ENCODE assay signal across 31 cellular contexts in genomic region chr17:58019521-58019920, GRCh38.
"Had no signal": no experiment of that assay in that cellular context is flagged by ENCODE, and none has a peak within 500 bp of the region (broad histone marks: within the 10 kb centered on the region; RNA-seq: fewer than 3 reads in every experiment).

No MANE protein-coding gene starts in this region.

- H3K27ac ChIP-seq: adrenal gland, body of pancreas, esophagus muscularis mucosa, foreskin keratinocyte, gastrocnemius medialis, heart left ventricle had no signal

- H3K36me3 Mint-ChIP-seq: activated naive CD4-positive, alpha-beta T cell treated with anti-CD3 and anti-CD28 coated beads, Interleukin-2, amount 10 ng/mL, durations not matched to agents 7 days and 5 days had no signal

- H3K27me3 ChIP-seq: adrenal gland, body of pancreas, foreskin keratinocyte, gastrocnemius medialis had no signal

- DNase-seq: activated CD4-positive, alpha-beta memory T cell treated with anti-CD3 and anti-CD28 coated beads, Interleukin-2, amount 10 ng/mL, durations not matched to agents 7 days and 5 days; activated CD4-positive, alpha-beta T cell treated with anti-CD3 and anti-CD28 coated beads for 4 hours; activated CD4-positive, alpha-beta T cell treated with anti-CD3 and anti-CD28 coated beads, Interleukin-2, amount 10 ng/mL, durations not matched to agents 7 days and 5 days; activated CD4-positive, alpha-beta T cell treated with anti-CD3 and anti-CD28 coated beads, Interleukin-2, amount 50 U/mL, for 4 hours; activated CD4-positive, CD25-positive, alpha-beta regulatory T cell; activated CD4-positive, CD25-positive, alpha-beta regulatory T cell treated with anti-CD3 and anti-CD28 coated beads, Interleukin-2, amount 50 U/mL, for 72 hours; activated CD8-positive, alpha-beta memory T cell treated with anti-CD3 and anti-CD28 coated beads, Interleukin-2, amount 50 U/mL, for 48 hours; activated gamma-delta T cell; activated naive CD4-positive, alpha-beta T cell; activated naive CD4-positive, alpha-beta T cell treated with anti-CD3 and anti-CD28 coated beads, Interleukin-2, amount 10 ng/mL, durations not matched to agents 7 days and 5 days; activated naive CD8-positive, alpha-beta T cell treated with anti-CD3 and anti-CD28 coated beads for 36 hours; activated naive CD8-positive, alpha-beta T cell treated with anti-CD3 and anti-CD28 coated beads, Interleukin-2, amount 50 U/mL, for 24 hours; activated T-cell treated with anti-CD3 and anti-CD28 coated beads for 4 hours; activated T-cell treated with anti-CD3 and anti-CD28 coated beads, Interleukin-2, amount 50 U/mL, for 24 hours; activated T-cell treated with anti-CD3 and anti-CD28 coated beads, Interleukin-2, amount 50 U/mL, for 72 hours; adrenal gland; amygdala; aorta; body of pancreas; caudate nucleus; cortex of kidney; dermis blood vessel endothelial cell; effector CD4-positive, alpha-beta T cell; effector memory CD8-positive, alpha-beta T cell; erythroblast; foreskin keratinocyte; gastrocnemius medialis; glutamatergic neuron; heart left ventricle; T-helper 2 cell had no signal

- H3K4me1 ChIP-seq: adrenal gland, esophagus muscularis mucosa, gastrocnemius medialis, heart left ventricle had no signal

- H3K36me3 ChIP-seq: adrenal gland, esophagus muscularis mucosa, gastrocnemius medialis, heart left ventricle had no signal

- ATAC-seq: activated naive CD8-positive, alpha-beta T cell treated with anti-CD3 and anti-CD28 coated beads, Interleukin-2, amount 50 U/mL, for 24 hours; activated T-cell treated with anti-CD3 and anti-CD28 coated beads, Interleukin-2, amount 50 U/mL, for 72 hours; body of pancreas; effector memory CD8-positive, alpha-beta T cell; foreskin keratinocyte; gastrocnemius medialis; heart left ventricle had no signal

- H3K27ac Mint-ChIP-seq: activated CD4-positive, alpha-beta memory T cell treated with anti-CD3 and anti-CD28 coated beads, Interleukin-2, amount 10 ng/mL, durations not matched to agents 7 days and 5 days; activated CD4-positive, alpha-beta T cell treated with anti-CD3 and anti-CD28 coated beads, Interleukin-2, amount 10 ng/mL, durations not matched to agents 7 days and 5 days; activated naive CD4-positive, alpha-beta T cell treated with anti-CD3 and anti-CD28 coated beads, Interleukin-2, amount 10 ng/mL, durations not matched to agents 7 days and 5 days; activated naive CD8-positive, alpha-beta T cell treated with anti-CD3 and anti-CD28 coated beads for 36 hours; activated naive CD8-positive, alpha-beta T cell treated with anti-CD3 and anti-CD28 coated beads, Interleukin-2, amount 50 U/mL, for 24 hours; activated T-cell treated with anti-CD3 and anti-CD28 coated beads, Interleukin-2, amount 50 U/mL, for 24 hours; activated T-cell treated with anti-CD3 and anti-CD28 coated beads, Interleukin-2, amount 50 U/mL, for 72 hours; effector memory CD8-positive, alpha-beta T cell had no signal

- H3K4me3 Mint-ChIP-seq: activated CD4-positive, alpha-beta memory T cell treated with anti-CD3 and anti-CD28 coated beads, Interleukin-2, amount 10 ng/mL, durations not matched to agents 7 days and 5 days; activated CD4-positive, alpha-beta T cell treated with anti-CD3 and anti-CD28 coated beads, Interleukin-2, amount 10 ng/mL, durations not matched to agents 7 days and 5 days; activated naive CD4-positive, alpha-beta T cell treated with anti-CD3 and anti-CD28 coated beads, Interleukin-2, amount 10 ng/mL, durations not matched to agents 7 days and 5 days; activated naive CD8-positive, alpha-beta T cell treated with anti-CD3 and anti-CD28 coated beads for 36 hours; activated naive CD8-positive, alpha-beta T cell treated with anti-CD3 and anti-CD28 coated beads, Interleukin-2, amount 50 U/mL, for 24 hours; activated T-cell treated with anti-CD3 and anti-CD28 coated beads, Interleukin-2, amount 50 U/mL, for 24 hours; activated T-cell treated with anti-CD3 and anti-CD28 coated beads, Interleukin-2, amount 50 U/mL, for 72 hours; effector memory CD8-positive, alpha-beta T cell had no signal

- H3K4me3 ChIP-seq: adrenal gland, body of pancreas, esophagus muscularis mucosa, gastrocnemius medialis, heart left ventricle had no signal

- H3K4me1 Mint-ChIP-seq: activated CD4-positive, alpha-beta memory T cell treated with anti-CD3 and anti-CD28 coated beads, Interleukin-2, amount 10 ng/mL, durations not matched to agents 7 days and 5 days; activated CD4-positive, alpha-beta T cell treated with anti-CD3 and anti-CD28 coated beads, Interleukin-2, amount 10 ng/mL, durations not matched to agents 7 days and 5 days; activated naive CD4-positive, alpha-beta T cell treated with anti-CD3 and anti-CD28 coated beads, Interleukin-2, amount 10 ng/mL, durations not matched to agents 7 days and 5 days; activated naive CD8-positive, alpha-beta T cell treated with anti-CD3 and anti-CD28 coated beads for 36 hours; activated naive CD8-positive, alpha-beta T cell treated with anti-CD3 and anti-CD28 coated beads, Interleukin-2, amount 50 U/mL, for 24 hours had no signal

- H3K9me3 Mint-ChIP-seq: activated CD4-positive, alpha-beta memory T cell treated with anti-CD3 and anti-CD28 coated beads, Interleukin-2, amount 10 ng/mL, durations not matched to agents 7 days and 5 days; activated CD4-positive, alpha-beta T cell treated with anti-CD3 and anti-CD28 coated beads, Interleukin-2, amount 10 ng/mL, durations not matched to agents 7 days and 5 days; activated naive CD4-positive, alpha-beta T cell treated with anti-CD3 and anti-CD28 coated beads, Interleukin-2, amount 10 ng/mL, durations not matched to agents 7 days and 5 days; activated naive CD8-positive, alpha-beta T cell treated with anti-CD3 and anti-CD28 coated beads for 36 hours; activated naive CD8-positive, alpha-beta T cell treated with anti-CD3 and anti-CD28 coated beads, Interleukin-2, amount 50 U/mL, for 24 hours; activated T-cell treated with anti-CD3 and anti-CD28 coated beads, Interleukin-2, amount 50 U/mL, for 24 hours; activated T-cell treated with anti-CD3 and anti-CD28 coated beads, Interleukin-2, amount 50 U/mL, for 72 hours; effector memory CD8-positive, alpha-beta T cell had no signal

- H3K9me3 ChIP-seq: adrenal gland, body of pancreas, esophagus muscularis mucosa, gastrocnemius medialis, heart left ventricle had no signal
